ENCODE assay signal across 8 cellular contexts in genomic region chr16:1771072-1771863, GRCh38. TPM values are rescaled to one million over a fixed set of nuclear protein-coding genes. Genes with fewer than 3 reads are reported as not detected.
A peak's percentile ranks its signal among the peaks of the same experiment; 100 is the strongest.
DNase-seq lines count a peak whose midpoint lies in the region; ATAC-seq and TF ChIP-seq lines count a peak whose summit lies in the region.

TSS of gene NME3 (minus strand) at chr16:1771543. CDS start at chr16:1771534, 9 bp downstream.

- POLR2A ChIA-PET in Panc1 (lab: Charles Lee): no interaction called here
- POLR2A ChIA-PET in naive thymus-derived CD8-positive, alpha-beta T cell (lab: Charles Lee): interaction anchor here (0.6 to 7.3 kb wide), 12 partner anchors 8 to 1292 kb away, joined by 3 to 118 read pairs (median 6); partner anchors contain the start of genes FAHD1, HAGH, IFT140 and JPT2

- no peaks in the 10 kb centered on the region for H3K9me3 Mint-ChIP-seq in activated T-helper 17 cell treated with anti-CD3 and anti-CD28 coated beads, Interleukin-2, amount 50 U/mL, for 72 hours
- no peaks in the 10 kb centered on the region for H3K9me3 Mint-ChIP-seq in naive thymus-derived CD8-positive, alpha-beta T cell
- H3K9me3 Mint-ChIP-seq in stimulated activated effector memory CD8-positive, alpha-beta T cell treated with anti-CD3 and anti-CD28 coated beads, Interleukin-12 subunit alpha, Interleukin-12 subunit beta, amount 100 ng/mL, for 72 hours: no peaks in the 10 kb centered on the region

- intact Hi-C loops in Panc1 (cut with micrococcal nuclease; ENCODE audit: unreplicated experiment): loop anchor here (10.0 kb wide), 1 partner anchor 1086 kb away; the partner anchor contains the start of genes JMJD8 and STUB1

- in situ Hi-C loops in Panc1 (cut with HindIII; ENCODE audit: low pct_unique_long_range_greater_than_20kb, low sequenced_read_pairs): no loop called here

- CTCF ChIA-PET in Panc1 (lab: Charles Lee): no interaction called here

- peak within 1 kb of the TSS; percentile 99 for H3K27ac Mint-ChIP-seq in activated T-helper 17 cell treated with anti-CD3 and anti-CD28 coated beads, Interleukin-2, amount 50 U/mL, for 72 hours
- H3K27ac Mint-ChIP-seq in naive thymus-derived CD8-positive, alpha-beta T cell: peak within 1 kb of the TSS; percentile 88 to 97 (median 95)
- peak within 1 kb of the TSS; percentile 93 for H3K27ac Mint-ChIP-seq in stimulated activated effector memory CD8-positive, alpha-beta T cell treated with anti-CD3 and anti-CD28 coated beads, Interleukin-12 subunit alpha, Interleukin-12 subunit beta, amount 100 ng/mL, for 72 hours

- H3K36me3 ChIP-seq in Panc1 (ENCODE audit: control insufficient read depth, insufficient read depth, low read length) (no peaks in the 10 kb centered on the region; the same call in 1 of the 2 replicates), fibroblast of lung (ENCODE audit: control insufficient read depth, insufficient read depth, low read length) (peaks cover 28% of the 10 kb centered on the region)

- no peak within 1 kb of the TSS for H2AFZ ChIP-seq in fibroblast of lung (ENCODE audit: low read length)

- DNase-seq in Ammon's horn (ENCODE audit: low spot score) (peak; percentile 76), Panc1 (ENCODE audit: low read depth, low spot score) (no peak), fibroblast of lung (ENCODE audit: low read depth in 2 of 2) (peak; percentile 69), NCI-H2029 (lab: John Stamatoyannopoulos, UW) (no peak)
- peak; percentile 41 to 81 (median 70) for DNase-seq in naive thymus-derived CD8-positive, alpha-beta T cell
- DNase-seq in stimulated activated effector memory CD8-positive, alpha-beta T cell treated with anti-CD3 and anti-CD28 coated beads, Interleukin-12 subunit alpha, Interleukin-12 subunit beta, amount 100 ng/mL, for 72 hours (ENCODE audit: low spot score in 2 of 2): peak; percentile 69 to 91

- H3K4me2 ChIP-seq in fibroblast of lung (ENCODE audit: extremely low read depth, insufficient read depth, low read length): peak within 1 kb of the TSS; percentile 100

- H3K4me1 ChIP-seq in Panc1 (ENCODE audit: control insufficient read depth, insufficient read depth, low read length) (peaks cover 30% of the 10 kb centered on the region), fibroblast of lung (ENCODE audit: control insufficient read depth, extremely low read depth, insufficient read depth, low read length) (peaks cover 21% of the 10 kb centered on the region)

- H3K4me1 Mint-ChIP-seq in activated T-helper 17 cell treated with anti-CD3 and anti-CD28 coated beads, Interleukin-2, amount 50 U/mL, for 72 hours: peaks cover 7% of the 10 kb centered on the region
- peaks cover 10 to 27% (median 18%) of the 10 kb centered on the region in 4 donors for H3K4me1 Mint-ChIP-seq in naive thymus-derived CD8-positive, alpha-beta T cell
- H3K4me1 Mint-ChIP-seq in stimulated activated effector memory CD8-positive, alpha-beta T cell treated with anti-CD3 and anti-CD28 coated beads, Interleukin-12 subunit alpha, Interleukin-12 subunit beta, amount 100 ng/mL, for 72 hours: peaks cover 15% of the 10 kb centered on the region

- H3K27ac ChIP-seq in Panc1 (ENCODE audit: low read length): peak within 1 kb of the TSS; percentile 95
- H3K27ac ChIP-seq in fibroblast of lung (ENCODE audit: insufficient read depth, low read length): peak within 1 kb of the TSS; percentile 80

- H3K36me3 Mint-ChIP-seq in activated T-helper 17 cell treated with anti-CD3 and anti-CD28 coated beads, Interleukin-2, amount 50 U/mL, for 72 hours (ENCODE audit: low read depth): peaks cover 36% of the 10 kb centered on the region
- H3K36me3 Mint-ChIP-seq in naive thymus-derived CD8-positive, alpha-beta T cell: peaks cover 0 to 10% (median 0%) of the 10 kb centered on the region in 3 donors
- H3K36me3 Mint-ChIP-seq in stimulated activated effector memory CD8-positive, alpha-beta T cell treated with anti-CD3 and anti-CD28 coated beads, Interleukin-12 subunit alpha, Interleukin-12 subunit beta, amount 100 ng/mL, for 72 hours: peaks cover 53% of the 10 kb centered on the region

- peak; percentile 31 for ATAC-seq in GM21723 (IDR thresholded peaks at IDR 0.05; ENCODE audit: unreplicated experiment)
- ATAC-seq in Panc1: peak; percentile 48
- ATAC-seq in activated T-helper 17 cell treated with anti-CD3 and anti-CD28 coated beads, Interleukin-2, amount 50 U/mL, for 72 hours (replicated peaks): peak; percentile 63
- ATAC-seq in naive thymus-derived CD8-positive, alpha-beta T cell: peak; percentile 51 to 59
- peak; percentile 62 for ATAC-seq in stimulated activated effector memory CD8-positive, alpha-beta T cell treated with anti-CD3 and anti-CD28 coated beads, Interleukin-12 subunit alpha, Interleukin-12 subunit beta, amount 100 ng/mL, for 72 hours

- H3K27me3 ChIP-seq in Panc1 (ENCODE audit: control insufficient read depth, insufficient read depth, low read length): no peaks in the 10 kb centered on the region
- H3K27me3 ChIP-seq in fibroblast of lung (ENCODE audit: control insufficient read depth, insufficient read depth, low read length): no peaks in the 10 kb centered on the region

- H3K9me3 ChIP-seq in Panc1 (ENCODE audit: control insufficient read depth, insufficient read depth, low read depth, low read length): no peaks in the 10 kb centered on the region
- no peaks in the 10 kb centered on the region for H3K9me3 ChIP-seq in fibroblast of lung (ENCODE audit: control insufficient read depth, insufficient read depth, low read depth, low read length)

- H3K79me2 ChIP-seq in fibroblast of lung (ENCODE audit: control insufficient read depth, insufficient read depth, low read length): peaks cover 31% of the 10 kb centered on the region

- H3K4me3 ChIP-seq in Panc1 (ENCODE audit: low read depth in 2 of 2, low read length in 2 of 2) (peak within 1 kb of the TSS; percentile 60 to 71), fibroblast of lung (replicated peaks in 1 of 4; ENCODE audit: control extremely low read depth in 1 of 4, insufficient read depth in 1 of 4, low read depth in 3 of 4, low read length in 4 of 4) (peak within 1 kb of the TSS; percentile 76 to 89 (median 84))

- peak within 1 kb of the TSS; percentile 100 for H3K4me3 Mint-ChIP-seq in activated T-helper 17 cell treated with anti-CD3 and anti-CD28 coated beads, Interleukin-2, amount 50 U/mL, for 72 hours
- peak within 1 kb of the TSS; percentile 90 to 99 (median 96) for H3K4me3 Mint-ChIP-seq in naive thymus-derived CD8-positive, alpha-beta T cell
- H3K4me3 Mint-ChIP-seq in stimulated activated effector memory CD8-positive, alpha-beta T cell treated with anti-CD3 and anti-CD28 coated beads, Interleukin-12 subunit alpha, Interleukin-12 subunit beta, amount 100 ng/mL, for 72 hours: peak within 1 kb of the TSS; percentile 96

- peak within 1 kb of the TSS; percentile 85 for H3K9ac ChIP-seq in fibroblast of lung (ENCODE audit: insufficient read depth, low read length)

- no peaks in the 10 kb centered on the region for H3K27me3 Mint-ChIP-seq in activated T-helper 17 cell treated with anti-CD3 and anti-CD28 coated beads, Interleukin-2, amount 50 U/mL, for 72 hours
- H3K27me3 Mint-ChIP-seq in naive thymus-derived CD8-positive, alpha-beta T cell: no peaks in the 10 kb centered on the region

- H4K20me1 ChIP-seq in fibroblast of lung (ENCODE audit: control insufficient read depth, extremely low read depth, insufficient read depth, low read length): no peaks in the 10 kb centered on the region

- BruUV-seq in Panc1 (replicated peaks; lab: Mats Ljungman, UMichigan): no TSS peak

- no peak for TF ChIP-seq CTCF in Panc1 (IDR thresholded peaks at IDR 0.05)
- no peak for TF ChIP-seq CTCF in fibroblast of lung (conservative IDR thresholded peaks at IDR 0.05 in 1 of 2, IDR thresholded peaks at IDR 0.05 in 1 of 2; ENCODE audit: low read depth in 1 of 2, low read length in 2 of 2)

RNA-seq across cellular contexts. Expression of gene NME3, which starts in this region (rescaled TPM):
- total RNA-seq in Panc1 (2021; ENCODE audit: unreplicated experiment) (117 TPM), fibroblast of lung (61.9 and 69.7 TPM in 2 replicates)
- polyA plus RNA-seq in Panc1 (2012; ENCODE audit: insufficient read length): 233 TPM
- 10 to 100 TPM; 39.3 to 39.9 TPM for total RNA-seq in activated T-helper 17 cell treated with anti-CD3 and anti-CD28 coated beads, Interleukin-2, amount 50 U/mL, for 72 hours
- 8.7 and 9.9 TPM in 2 replicates for polyA plus RNA-seq in fibroblast of lung
- 31.5 and 38.8 TPM in 2 replicates for polyA plus RNA-seq in fibroblast of lung (2012)
- 2.4 and 3.9 TPM in 2 replicates for polyA minus RNA-seq in fibroblast of lung (ENCODE audit: low replicate concordance)
- total RNA-seq in naive thymus-derived CD8-positive, alpha-beta T cell: 10 to 100 TPM; 70.6 to 79.9 TPM
- polyA plus RNA-seq in naive thymus-derived CD8-positive, alpha-beta T cell: 10 to 100 TPM; 60.0 to 84.2 (median 62.9) TPM

Comparison
In these comparisons a context has a peak if more than half of its experiments do, and no peak if none do; other contexts are left out.
1. DNase-seq: peak in Ammon's horn (single experiment), fibroblast of lung (2 of 2), naive thymus-derived CD8-positive, alpha-beta T cell (10 of 10) and stimulated activated effector memory CD8-positive, alpha-beta T cell treated with anti-CD3 and anti-CD28 coated beads, Interleukin-12 subunit alpha, Interleukin-12 subunit beta, amount 100 ng/mL, for 72 hours (2 of 2); none in Panc1 (single experiment) and NCI-H2029 (single experiment).
2. Peak in every context shown above with its lines, with median percentiles within 50 percentile points of each other: ATAC-seq, H3K27ac Mint-ChIP-seq and H3K4me3 Mint-ChIP-seq.